In genomic region chr7:26724795-26725194, GRCh38 we compare ENCODE assay signal across 34 cellular contexts.
"Had no signal": no experiment of that assay in that cellular context is flagged by ENCODE, and none has a peak within 500 bp of the region (broad histone marks: within the 10 kb centered on the region; RNA-seq: fewer than 3 reads in every experiment).

No MANE protein-coding gene starts in this region.

- H3K27ac Mint-ChIP-seq: activated B cell treated with CpG ODN at 0.5 μM for 24 hours; activated CD4-positive, alpha-beta memory T cell treated with anti-CD3 and anti-CD28 coated beads for 36 hours; activated CD4-positive, alpha-beta T cell treated with anti-CD3 and anti-CD28 coated beads, Interleukin-2, amount 10 ng/mL, durations not matched to agents 24 days and 14 days; activated CD8-positive, alpha-beta memory T cell treated with anti-CD3 and anti-CD28 coated beads, Interleukin-2, amount 10 ng/mL, durations not matched to agents 7 days and 5 days; activated CD8-positive, alpha-beta T cell treated with anti-CD3 and anti-CD28 coated beads, Interleukin-2, amount 10 ng/mL, durations not matched to agents 7 days and 5 days; activated naive CD4-positive, alpha-beta T cell treated with anti-CD3 and anti-CD28 coated beads, Interleukin-2, amount 10 ng/mL, durations not matched to agents 7 days and 5 days; activated naive CD8-positive, alpha-beta T cell treated with anti-CD3 and anti-CD28 coated beads, Interleukin-2, amount 10 ng/mL, durations not matched to agents 7 days and 5 days; activated T-cell treated with anti-CD3 and anti-CD28 coated beads, Interleukin-2, amount 50 U/mL, for 24 hours; activated T-cell treated with anti-CD3 and anti-CD28 coated beads, Interleukin-2, amount 50 U/mL, for 72 hours; effector memory CD8-positive, alpha-beta T cell; T-helper 17 cell; T-helper 2 cell treated with Interferon-gamma antibody and Interleukin-4, amounts not matched to agents 5 μg/mL and 100 μg/mL, for 36 hours had no signal

- DNase-seq: activated B cell treated with CpG ODN at 0.5 μM for 24 hours; activated CD4-positive, alpha-beta memory T cell treated with anti-CD3 and anti-CD28 coated beads for 36 hours; activated CD4-positive, alpha-beta T cell treated with anti-CD3 and anti-CD28 coated beads, Interleukin-2, amount 10 ng/mL, durations not matched to agents 24 days and 14 days; activated CD8-positive, alpha-beta memory T cell treated with anti-CD3 and anti-CD28 coated beads, Interleukin-2, amount 10 ng/mL, durations not matched to agents 7 days and 5 days; activated CD8-positive, alpha-beta memory T cell treated with anti-CD3 and anti-CD28 coated beads, Interleukin-2, amount 50 U/mL, for 48 hours; activated CD8-positive, alpha-beta T cell treated with anti-CD3 and anti-CD28 coated beads, Interleukin-2, amount 10 ng/mL, durations not matched to agents 7 days and 5 days; activated gamma-delta T cell; activated naive CD4-positive, alpha-beta T cell; activated naive CD4-positive, alpha-beta T cell treated with anti-CD3 and anti-CD28 coated beads, Interleukin-2, amount 10 ng/mL, durations not matched to agents 7 days and 5 days; activated naive CD8-positive, alpha-beta T cell treated with anti-CD3 and anti-CD28 coated beads, Interleukin-2, amount 10 ng/mL, durations not matched to agents 7 days and 5 days; activated T-cell treated with anti-CD3 and anti-CD28 coated beads for 4 hours; activated T-cell treated with anti-CD3 and anti-CD28 coated beads, Interleukin-2, amount 50 U/mL, for 24 hours; activated T-cell treated with anti-CD3 and anti-CD28 coated beads, Interleukin-2, amount 50 U/mL, for 72 hours; amniotic stem cell; anterior cingulate cortex; brain microvascular endothelial cell; dermis blood vessel endothelial cell; effector CD4-positive, alpha-beta T cell; effector memory CD8-positive, alpha-beta T cell; erythroblast; head of caudate nucleus; hippocampal formation; T-helper 1 cell; T-helper 17 cell; T1000; WERI-Rb-1 had no signal

- H3K4me3 ChIP-seq: coronary artery, esophagus muscularis mucosa had no signal

- H3K9me3 ChIP-seq: esophagus muscularis mucosa had no signal

- H3K4me1 Mint-ChIP-seq: activated CD4-positive, alpha-beta T cell treated with anti-CD3 and anti-CD28 coated beads, Interleukin-2, amount 10 ng/mL, durations not matched to agents 24 days and 14 days; activated naive CD4-positive, alpha-beta T cell treated with anti-CD3 and anti-CD28 coated beads, Interleukin-2, amount 10 ng/mL, durations not matched to agents 7 days and 5 days; activated naive CD8-positive, alpha-beta T cell treated with anti-CD3 and anti-CD28 coated beads, Interleukin-2, amount 10 ng/mL, durations not matched to agents 7 days and 5 days; central memory CD8-positive, alpha-beta T cell had no signal

- H3K27me3 Mint-ChIP-seq: activated B cell treated with CpG ODN at 0.5 μM for 24 hours; activated CD4-positive, alpha-beta memory T cell treated with anti-CD3 and anti-CD28 coated beads for 36 hours; activated CD8-positive, alpha-beta memory T cell treated with anti-CD3 and anti-CD28 coated beads, Interleukin-2, amount 10 ng/mL, durations not matched to agents 7 days and 5 days; activated naive CD8-positive, alpha-beta T cell treated with anti-CD3 and anti-CD28 coated beads, Interleukin-2, amount 10 ng/mL, durations not matched to agents 7 days and 5 days; activated T-cell treated with anti-CD3 and anti-CD28 coated beads, Interleukin-2, amount 50 U/mL, for 24 hours; central memory CD8-positive, alpha-beta T cell; effector memory CD8-positive, alpha-beta T cell had no signal

- H3K4me3 Mint-ChIP-seq: activated B cell treated with CpG ODN at 0.5 μM for 24 hours; activated CD4-positive, alpha-beta memory T cell treated with anti-CD3 and anti-CD28 coated beads for 36 hours; activated CD4-positive, alpha-beta T cell treated with anti-CD3 and anti-CD28 coated beads, Interleukin-2, amount 10 ng/mL, durations not matched to agents 24 days and 14 days; activated CD8-positive, alpha-beta memory T cell treated with anti-CD3 and anti-CD28 coated beads, Interleukin-2, amount 10 ng/mL, durations not matched to agents 7 days and 5 days; activated CD8-positive, alpha-beta T cell treated with anti-CD3 and anti-CD28 coated beads, Interleukin-2, amount 10 ng/mL, durations not matched to agents 7 days and 5 days; activated naive CD4-positive, alpha-beta T cell treated with anti-CD3 and anti-CD28 coated beads, Interleukin-2, amount 10 ng/mL, durations not matched to agents 7 days and 5 days; activated naive CD8-positive, alpha-beta T cell treated with anti-CD3 and anti-CD28 coated beads, Interleukin-2, amount 10 ng/mL, durations not matched to agents 7 days and 5 days; activated T-cell treated with anti-CD3 and anti-CD28 coated beads, Interleukin-2, amount 50 U/mL, for 24 hours; activated T-cell treated with anti-CD3 and anti-CD28 coated beads, Interleukin-2, amount 50 U/mL, for 72 hours; central memory CD8-positive, alpha-beta T cell; effector memory CD8-positive, alpha-beta T cell; T-helper 17 cell; T-helper 2 cell treated with Interferon-gamma antibody and Interleukin-4, amounts not matched to agents 5 μg/mL and 100 μg/mL, for 36 hours had no signal

- H3K4me1 ChIP-seq: esophagus muscularis mucosa had no signal

- H3K36me3 Mint-ChIP-seq: activated CD4-positive, alpha-beta memory T cell treated with anti-CD3 and anti-CD28 coated beads for 36 hours; activated naive CD4-positive, alpha-beta T cell treated with anti-CD3 and anti-CD28 coated beads, Interleukin-2, amount 10 ng/mL, durations not matched to agents 7 days and 5 days; activated naive CD4-positive, alpha-beta T cell treated with anti-CD3 and anti-CD28 coated beads, Interleukin-2, amount 50 U/mL, for 72 hours had no signal

- ATAC-seq: activated CD4-positive, CD25-positive, alpha-beta regulatory T cell treated with anti-CD3 and anti-CD28 coated beads, Interleukin-2, amount 50 U/mL, for 24 hours; activated CD8-positive, alpha-beta memory T cell treated with anti-CD3 and anti-CD28 coated beads, Interleukin-2, amount 10 ng/mL, durations not matched to agents 7 days and 5 days; activated CD8-positive, alpha-beta T cell treated with anti-CD3 and anti-CD28 coated beads, Interleukin-2, amount 10 ng/mL, durations not matched to agents 7 days and 5 days; activated naive CD4-positive, alpha-beta T cell treated with anti-CD3 and anti-CD28 coated beads, Interleukin-2, amount 50 U/mL, for 72 hours; activated T-cell treated with anti-CD3 and anti-CD28 coated beads, Interleukin-2, amount 50 U/mL, for 72 hours; effector memory CD8-positive, alpha-beta T cell; T-helper 17 cell had no signal

- H3K27ac ChIP-seq: brain microvascular endothelial cell, coronary artery, esophagus muscularis mucosa, WERI-Rb-1 had no signal

- H3K9me3 Mint-ChIP-seq: activated CD4-positive, alpha-beta memory T cell treated with anti-CD3 and anti-CD28 coated beads for 36 hours; activated CD4-positive, alpha-beta T cell treated with anti-CD3 and anti-CD28 coated beads, Interleukin-2, amount 10 ng/mL, durations not matched to agents 24 days and 14 days; activated naive CD4-positive, alpha-beta T cell treated with anti-CD3 and anti-CD28 coated beads, Interleukin-2, amount 10 ng/mL, durations not matched to agents 7 days and 5 days; activated naive CD4-positive, alpha-beta T cell treated with anti-CD3 and anti-CD28 coated beads, Interleukin-2, amount 50 U/mL, for 72 hours; activated naive CD8-positive, alpha-beta T cell treated with anti-CD3 and anti-CD28 coated beads, Interleukin-2, amount 10 ng/mL, durations not matched to agents 7 days and 5 days; activated T-cell treated with anti-CD3 and anti-CD28 coated beads, Interleukin-2, amount 50 U/mL, for 24 hours; activated T-cell treated with anti-CD3 and anti-CD28 coated beads, Interleukin-2, amount 50 U/mL, for 72 hours; central memory CD8-positive, alpha-beta T cell; effector memory CD8-positive, alpha-beta T cell; T-helper 2 cell treated with Interferon-gamma antibody and Interleukin-4, amounts not matched to agents 5 μg/mL and 100 μg/mL, for 36 hours had no signal

- FAIRE-seq: bronchial epithelial cell, frontal cortex had no signal
